In the genomic region with DNA sequence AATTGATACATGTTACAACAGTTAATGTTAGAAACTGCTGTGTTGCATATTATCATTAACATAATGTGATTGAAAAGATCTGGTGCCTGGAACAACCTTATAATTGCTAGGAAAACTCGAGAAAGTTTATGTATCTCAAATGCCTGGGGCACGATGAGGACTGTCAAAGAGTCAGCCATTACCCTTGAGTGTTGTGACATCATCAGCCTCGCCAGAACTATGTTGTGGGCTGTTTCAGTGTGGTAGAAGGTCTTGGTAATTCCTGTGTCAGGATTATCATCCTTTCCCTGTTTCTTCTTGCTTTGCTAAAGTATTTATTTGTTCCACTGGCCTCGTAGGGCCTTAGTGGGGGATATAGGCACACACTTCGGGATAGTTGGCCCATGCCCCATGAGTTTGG, we compare ENCODE assay signal across 25 cellular contexts.
DNase-seq lines count a peak whose midpoint lies in the region; ATAC-seq, FAIRE-seq and TF ChIP-seq lines count a peak whose summit lies in the region.
"Had no signal": no experiment of that assay in that cellular context is flagged by ENCODE, and none has a peak within 500 bp of the region (broad histone marks: within the 10 kb centered on the region; RNA-seq: fewer than 3 reads in every experiment).

No MANE protein-coding gene starts in this region.

- no peak overlapping the region for H4K91ac ChIP-seq in trophoblast cell (ENCODE audit: low read depth, low read length)

- no peaks in the 10 kb centered on the region for H3K27me3 ChIP-seq in BLaER1 treated with 17β-estradiol and CSF1 and Interleukin-3, amounts not matched to agents 10 nM and 100 nM
- H3K27me3 ChIP-seq in GM23338 (ENCODE audit: insufficient read depth), result no peaks in the 10 kb centered on the region
- no peaks in the 10 kb centered on the region for H3K27me3 ChIP-seq in K562 (ENCODE audit: control insufficient read depth in 2 of 2, insufficient read depth in 2 of 2, low read length in 2 of 2)
- no peaks in the 10 kb centered on the region for H3K27me3 ChIP-seq in trophoblast cell (ENCODE audit: insufficient read depth, low read length)
- H3K27me3 ChIP-seq: SJCRH30 had no signal

- no peak overlapping the region for H3K4ac ChIP-seq in trophoblast cell (ENCODE audit: low read depth, low read length)

- no peak for DNase-seq in GM23338 (ENCODE audit: low spot score)
- DNase-seq in K562 (ENCODE audit: extremely low read depth in 1 of 4, low spot score in 3 of 4), result no peak
- DNase-seq in trophoblast cell, result peak in 1 of 2 donors; percentile 37
- no peak for DNase-seq in anterior cingulate cortex (lab: John Stamatoyannopoulos, UW)
- no peak for DNase-seq in NCI-H146 (lab: John Stamatoyannopoulos, UW)
- DNase-seq: Caco-2; CD4-positive, alpha-beta memory T cell; DMS 273 treated with DMSO at 0.1 percent for 48 hours; DMS79 treated with DMSO at 0.1 percent for 48 hours; MV-4-11; NCI-H1105 treated with DMSO at 0.1 percent for 48 hours; NCI-H1694; NCI-H2081; NCI-H446; NCI-H526; OCI-M1; SJCRH30 had no signal

- peaks cover 90% of the 10 kb centered on the region for H3K4me1 Mint-ChIP-seq in GM23338

- peaks cover 42% of the 10 kb centered on the region for H3K36me3 Mint-ChIP-seq in GM23338 (ENCODE audit: low read depth)

- H3K18ac ChIP-seq in trophoblast cell (ENCODE audit: low read length), result no peak overlapping the region

- ATAC-seq in GM23338 (no peak), K562 (no peak), HG02571 (IDR thresholded peaks at IDR 0.05; ENCODE audit: unreplicated experiment) (no peak), GM19023 (IDR thresholded peaks at IDR 0.05; ENCODE audit: unreplicated experiment) (no peak)

- H3K23ac ChIP-seq in trophoblast cell (ENCODE audit: low read length), result no peak overlapping the region

- H3K4me3 Mint-ChIP-seq in GM23338, result no peak overlapping the region
- H3K4me3 Mint-ChIP-seq: CD4-positive, alpha-beta memory T cell had no signal

- H2BK12ac ChIP-seq in trophoblast cell (ENCODE audit: low read length), result no peak overlapping the region

- CTCF ChIA-PET in K562 (lab: Yijun Ruan, JAX; ENCODE audit: low intra/inter-chr PET ratio), result no interaction called here

- no peaks in the 10 kb centered on the region; a peak in 2 of 22 replicates for H3K9me3 ChIP-seq in BLaER1 treated with 17β-estradiol and CSF1 and Interleukin-3, amounts not matched to agents 10 nM and 100 nM (replicated peaks in 1 of 11)
- H3K9me3 ChIP-seq in K562 (replicated peaks; ENCODE audit: control insufficient read depth, insufficient read depth, low read depth, low read length) (no peaks in the 10 kb centered on the region), trophoblast cell (ENCODE audit: insufficient read depth, low read depth, low read length) (no peaks in the 10 kb centered on the region)
- H3K9me3 ChIP-seq: Caco-2, SJCRH30 had no signal

- H3K4me2 ChIP-seq in BLaER1 treated with 17β-estradiol and CSF1 and Interleukin-3, amounts not matched to agents 10 nM and 100 nM, result peak overlapping the region in 10 of 11 experiments; percentile 62 to 86 (median 80); a peak in 15 of 22 replicates
- H3K4me2 ChIP-seq in GM23338, result no peak overlapping the region
- no peak overlapping the region for H3K4me2 ChIP-seq in K562 (ENCODE audit: insufficient read depth, low read length)
- H3K4me2 ChIP-seq in trophoblast cell (ENCODE audit: low read length), result no peak overlapping the region

- intact Hi-C loops in K562 (cut with micrococcal nuclease), result no loop called here

- peaks cover 41% of the 10 kb centered on the region for H3K27me3 Mint-ChIP-seq in GM23338 (ENCODE audit: insufficient read depth, low read depth, poor library complexity)
- H3K27me3 Mint-ChIP-seq: CD4-positive, alpha-beta memory T cell had no signal

- BruUV-seq in K562 (replicated peaks; lab: Mats Ljungman, UMichigan), result no TSS peak

- H2BK5ac ChIP-seq in trophoblast cell (ENCODE audit: low read depth, low read length, poor library complexity), result no peak overlapping the region

- no peak overlapping the region for H2AK5ac ChIP-seq in trophoblast cell (ENCODE audit: low read length)

- H3K9ac ChIP-seq in BLaER1 treated with 17β-estradiol and CSF1 and Interleukin-3, amounts not matched to agents 10 nM and 100 nM, result no peak overlapping the region
- H3K9ac ChIP-seq in K562 (ENCODE audit: insufficient read depth in 1 of 2, low read depth in 2 of 2, low read length in 2 of 2), result no peak overlapping the region
- H3K9ac ChIP-seq in trophoblast cell (ENCODE audit: low read length), result no peak overlapping the region

- H3K27ac Mint-ChIP-seq in GM23338, result no peak overlapping the region

- FAIRE-seq in K562 (lab: Jason Lieb, UNC), result no peak
- FAIRE-seq: G401.6, GM12892, GM18507, H54, RCC 7860 had no signal

- no peak for TF ChIP-seq POLR2A in K562 (conservative IDR thresholded peaks at IDR 0.05)

- peak overlapping the region in 6 of 11 experiments; percentile 29 to 68 (median 57); a peak in 7 of 22 replicates for H3K27ac ChIP-seq in BLaER1 treated with 17β-estradiol and CSF1 and Interleukin-3, amounts not matched to agents 10 nM and 100 nM
- H3K27ac ChIP-seq in GM23338 (ENCODE audit: low read depth), result no peak overlapping the region
- no peak overlapping the region for H3K27ac ChIP-seq in K562 (ENCODE audit: extremely low read depth, low read depth, low read length)
- H3K27ac ChIP-seq in trophoblast cell (ENCODE audit: low read depth, low read length), result no peak overlapping the region
- H3K27ac ChIP-seq: SJCRH30 had no signal

- H3K9me1 ChIP-seq in K562 (ENCODE audit: control insufficient read depth, insufficient read depth, low read length), result no peaks in the 10 kb centered on the region

- H2BK120ac ChIP-seq in trophoblast cell (ENCODE audit: insufficient read depth, low read length, poor library complexity), result peak overlapping the region; percentile 12

- H3K79me1 ChIP-seq in trophoblast cell (ENCODE audit: low read length), result no peaks in the 10 kb centered on the region

- H3F3A ChIP-seq in GM23338 (replicated peaks; ENCODE audit: low read depth), result peaks cover 8% of the 10 kb centered on the region; the same call in 1 of the 2 replicates

- peaks cover 16 to 82% (median 38%) of the 10 kb centered on the region in 11 experiments; a peak in 17 of 22 replicates for H4K20me1 ChIP-seq in BLaER1 treated with 17β-estradiol and CSF1 and Interleukin-3, amounts not matched to agents 10 nM and 100 nM
- H4K20me1 ChIP-seq in GM23338 (replicated peaks; ENCODE audit: insufficient read depth) (peaks cover 95% of the 10 kb centered on the region), K562 (replicated peaks; ENCODE audit: control insufficient read depth, insufficient read depth, low read length) (peaks cover 8% of the 10 kb centered on the region; the same call in 1 of the 2 replicates)

- WGBS in K562 (ENCODE audit: insufficient coverage, low coverage, missing lambda C conversion rate), result 49% methylated on average over 5 of the region's 5 CpGs
- no CpG with 5 or more reads among the region's 5 CpGs for WGBS in trophoblast cell (ENCODE audit: extremely low coverage, insufficient coverage, insufficient read length)

- H3K79me2 ChIP-seq in GM23338 (replicated peaks; ENCODE audit: insufficient read depth) (peaks cover 100% of the 10 kb centered on the region), K562 (ENCODE audit: control insufficient read depth, insufficient read depth, low read length) (peaks cover 14% of the 10 kb centered on the region), trophoblast cell (ENCODE audit: control insufficient read depth, insufficient read depth, low read length, poor library complexity) (no peaks in the 10 kb centered on the region)

- H2AFZ ChIP-seq in GM23338 (no peak overlapping the region), K562 (ENCODE audit: low read depth, low read length) (no peak overlapping the region), trophoblast cell (ENCODE audit: insufficient read depth, low read length, poor library complexity) (no peak overlapping the region)

- H3K4me3 ChIP-seq in BLaER1 treated with 17β-estradiol and CSF1 and Interleukin-3, amounts not matched to agents 10 nM and 100 nM, result no peak overlapping the region
- no peak overlapping the region for H3K4me3 ChIP-seq in GM23338
- no peak overlapping the region for H3K4me3 ChIP-seq in K562
- no peak overlapping the region for H3K4me3 ChIP-seq in trophoblast cell (ENCODE audit: low read depth, low read length)
- H3K4me3 ChIP-seq: SJCRH30 had no signal

- H3K14ac ChIP-seq in trophoblast cell (ENCODE audit: low read length), result no peak overlapping the region

- no peak for TF ChIP-seq CTCF in GM23338 (conservative IDR thresholded peaks at IDR 0.05; ENCODE audit: low read depth in 2 of 2)
- TF ChIP-seq CTCF in K562 (IDR thresholded peaks at IDR 0.05 in 2 of 3, conservative IDR thresholded peaks at IDR 0.05 in 1 of 3; ENCODE audit: insufficient read depth in 2 of 3, low read depth in 1 of 3, low read length in 3 of 3), result no peak

- peaks cover 54 to 77% (median 61%) of the 10 kb centered on the region in 10 experiments for H3K4me1 ChIP-seq in BLaER1 treated with 17β-estradiol and CSF1 and Interleukin-3, amounts not matched to agents 10 nM and 100 nM
- H3K4me1 ChIP-seq in GM23338 (ENCODE audit: insufficient read depth), result peaks cover 90% of the 10 kb centered on the region
- H3K4me1 ChIP-seq in K562 (replicated peaks in 1 of 2; ENCODE audit: control insufficient read depth in 2 of 2, insufficient read depth in 2 of 2, low read length in 2 of 2), result peaks cover 3 to 14% of the 10 kb centered on the region in 2 experiments; a peak in 3 of 5 replicates
- no peaks in the 10 kb centered on the region for H3K4me1 ChIP-seq in trophoblast cell (ENCODE audit: control insufficient read depth in 1 of 2, insufficient read depth in 2 of 2, low read length in 2 of 2)
- H3K4me1 ChIP-seq: Caco-2 had no signal

- peaks cover 34 to 74% (median 51%) of the 10 kb centered on the region in 11 experiments for H3K36me3 ChIP-seq in BLaER1 treated with 17β-estradiol and CSF1 and Interleukin-3, amounts not matched to agents 10 nM and 100 nM
- H3K36me3 ChIP-seq in GM23338 (ENCODE audit: insufficient read depth) (peaks cover 13% of the 10 kb centered on the region), K562 (ENCODE audit: control insufficient read depth, insufficient read depth, low read length) (peaks cover 27% of the 10 kb centered on the region), trophoblast cell (ENCODE audit: control insufficient read depth in 1 of 2, insufficient read depth in 2 of 2, low read length in 2 of 2) (peaks cover 3 to 4% of the 10 kb centered on the region in 2 experiments)
- H3K36me3 ChIP-seq: SJCRH30 had no signal

- in situ Hi-C loops in K562 (cut with MboI), result no loop called here

- POLR2A ChIA-PET in K562 (lab: Yijun Ruan, JAX), result no interaction called here

- no peaks in the 10 kb centered on the region for H3K9me3 Mint-ChIP-seq in GM23338
- H3K9me3 Mint-ChIP-seq: CD4-positive, alpha-beta memory T cell had no signal

- no peak for TF ChIP-seq RAD21 in K562 (CRISPR knock-in tag; conservative IDR thresholded peaks at IDR 0.05 in 1 of 2, IDR thresholded peaks at IDR 0.05 in 1 of 2)

- H3K9me2 ChIP-seq in GM23338 (ENCODE audit: insufficient read depth), result no peaks in the 10 kb centered on the region

- no peak overlapping the region for H4K12ac ChIP-seq in trophoblast cell (ENCODE audit: low read depth, low read length)

- no peak for TF ChIP-seq EP300 in K562 (IDR thresholded peaks at IDR 0.05; ENCODE audit: low read length)

- no peak overlapping the region for H4K8ac ChIP-seq in trophoblast cell (ENCODE audit: low read depth, low read length)

TF ChIP-seq in K562, 482 proteins besides CTCF, POLR2A, EP300 and RAD21 (continues in another document):
- TF ChIP-seq NFRKB (IDR thresholded peaks at IDR 0.05; ENCODE audit: low read depth), result no peak
- TF ChIP-seq ZNF316 (IDR thresholded peaks at IDR 0.05), result peak; percentile 51

Comparison
In these comparisons a context has a peak if more than half of its experiments do, and no peak if none do; other contexts are left out.
1. H3K27ac ChIP-seq: peak in BLaER1 treated with 17β-estradiol and CSF1 and Interleukin-3, amounts not matched to agents 10 nM and 100 nM (6 of 11); none in GM23338 (single experiment), K562 (single experiment) and trophoblast cell (single experiment).
2. H3K4me2 ChIP-seq: peak in BLaER1 treated with 17β-estradiol and CSF1 and Interleukin-3, amounts not matched to agents 10 nM and 100 nM (10 of 11); none in GM23338 (single experiment), K562 (single experiment) and trophoblast cell (single experiment).